In genomic region chr20:52783769-52784168, GRCh38 we compare ENCODE assay signal across 11 cellular contexts.
DNase-seq lines count a peak whose midpoint lies in the region; ATAC-seq, FAIRE-seq and TF ChIP-seq lines count a peak whose summit lies in the region.
"Had no signal": no experiment of that assay in that cellular context is flagged by ENCODE, and none has a peak within 500 bp of the region (broad histone marks: within the 10 kb centered on the region; RNA-seq: fewer than 3 reads in every experiment).

No MANE protein-coding gene starts in this region.

- TF ChIP-seq CTCF in cardiac muscle cell (IDR thresholded peaks at IDR 0.05; ENCODE audit: low read depth, low read length) (peak; percentile 36), right atrium auricular region (IDR thresholded peaks at IDR 0.05) (no peak), RWPE2 (IDR thresholded peaks at IDR 0.05; ENCODE audit: poor library complexity, severe bottlenecking) (peak; percentile 44), hepatocyte (IDR thresholded peaks at IDR 0.05; ENCODE audit: poor library complexity) (peak; percentile 13)

- 39% methylated on average over 2 of the region's 2 CpGs for WGBS in hepatocyte (ENCODE audit: low lambda C conversion rate, missing lambda C conversion rate)

- no peak for ATAC-seq in RWPE2 (ENCODE audit: low read depth)
- no peak for ATAC-seq in HG02759 (IDR thresholded peaks at IDR 0.05; ENCODE audit: unreplicated experiment)

- no peak overlapping the region for H2AFZ ChIP-seq in hepatocyte

- H3K4me2 ChIP-seq in hepatocyte = no peak overlapping the region

- H4K20me1 ChIP-seq in hepatocyte (ENCODE audit: insufficient read depth, poor library complexity, severe bottlenecking) = no peaks in the 10 kb centered on the region

- no peaks in the 10 kb centered on the region for H3K4me1 ChIP-seq in cardiac muscle cell (ENCODE audit: low read depth)
- no peaks in the 10 kb centered on the region for H3K4me1 ChIP-seq in right atrium auricular region
- H3K4me1 ChIP-seq in RWPE2 (ENCODE audit: insufficient read depth, poor library complexity, severe bottlenecking) = no peaks in the 10 kb centered on the region
- no peaks in the 10 kb centered on the region for H3K4me1 ChIP-seq in hepatocyte (ENCODE audit: insufficient read depth)
- H3K4me1 ChIP-seq: thyroid gland had no signal

- H3K4me3 ChIP-seq in cardiac muscle cell (no peak overlapping the region), right atrium auricular region (no peak overlapping the region), RWPE2 (ENCODE audit: severe bottlenecking) (no peak overlapping the region), hepatocyte (no peak overlapping the region)
- H3K4me3 ChIP-seq: thyroid gland had no signal

- H3K9me3 ChIP-seq in cardiac muscle cell (ENCODE audit: low read depth) = no peaks in the 10 kb centered on the region
- H3K9me3 ChIP-seq in right atrium auricular region = no peaks in the 10 kb centered on the region
- no peaks in the 10 kb centered on the region for H3K9me3 ChIP-seq in RWPE2 (ENCODE audit: severe bottlenecking)
- H3K9me3 ChIP-seq in hepatocyte (ENCODE audit: low read depth) = no peaks in the 10 kb centered on the region
- H3K9me3 ChIP-seq: thyroid gland had no signal

- H3K36me3 ChIP-seq in cardiac muscle cell (no peaks in the 10 kb centered on the region), right atrium auricular region (no peaks in the 10 kb centered on the region), RWPE2 (ENCODE audit: low read depth) (no peaks in the 10 kb centered on the region), hepatocyte (replicated peaks; ENCODE audit: insufficient read depth, low read depth) (no peaks in the 10 kb centered on the region)
- H3K36me3 ChIP-seq: thyroid gland had no signal

- no peaks in the 10 kb centered on the region for H3K27me3 ChIP-seq in cardiac muscle cell
- no peaks in the 10 kb centered on the region for H3K27me3 ChIP-seq in right atrium auricular region
- H3K27me3 ChIP-seq in RWPE2 (ENCODE audit: insufficient read depth, poor library complexity, severe bottlenecking) = peaks cover 12% of the 10 kb centered on the region
- no peaks in the 10 kb centered on the region for H3K27me3 ChIP-seq in hepatocyte
- H3K27me3 ChIP-seq: thyroid gland had no signal

- no peaks in the 10 kb centered on the region for H3K79me2 ChIP-seq in hepatocyte

- H3K27ac ChIP-seq in cardiac muscle cell = no peak overlapping the region
- no peak overlapping the region for H3K27ac ChIP-seq in right atrium auricular region
- no peak overlapping the region for H3K27ac ChIP-seq in RWPE2 (ENCODE audit: poor library complexity, severe bottlenecking)
- no peak overlapping the region for H3K27ac ChIP-seq in hepatocyte
- H3K27ac ChIP-seq: thyroid gland had no signal

- FAIRE-seq in urothelium cell line (lab: Jason Lieb, UNC) = peak; percentile 58

- no peaks in the 10 kb centered on the region for H3K9me2 ChIP-seq in hepatocyte (replicated peaks; ENCODE audit: insufficient read depth)

- DNase-seq in cardiac muscle cell (ENCODE audit: low read depth in 1 of 2, low spot score in 1 of 2) (peak in 1 of 2 donors; percentile 27), right atrium auricular region (ENCODE audit: low spot score) (no peak), RWPE2 (ENCODE audit: low spot score) (no peak), hepatocyte (ENCODE audit: low spot score) (no peak), urothelium cell line (ENCODE audit: low spot score) (peak; percentile 25), pons (ENCODE audit: low spot score) (no peak)
- DNase-seq in NK-92 treated with Interleukin-12 subunit alpha and Interleukin-12 subunit beta, amount 100 ng/mL, for 24 hours (lab: John Stamatoyannopoulos, UW) = no peak
- DNase-seq: COR-L47, NCI-H1694 had no signal

Comparison
In these comparisons a context has a peak if more than half of its experiments do, and no peak if none do; other contexts are left out.
1. CTCF ChIP-seq: peak in cardiac muscle cell (single experiment), RWPE2 (single experiment) and hepatocyte (single experiment); none in right atrium auricular region (0 of 2).